Comparison of ENCODE assay signal across 4 cellular contexts in the genomic region with DNA sequence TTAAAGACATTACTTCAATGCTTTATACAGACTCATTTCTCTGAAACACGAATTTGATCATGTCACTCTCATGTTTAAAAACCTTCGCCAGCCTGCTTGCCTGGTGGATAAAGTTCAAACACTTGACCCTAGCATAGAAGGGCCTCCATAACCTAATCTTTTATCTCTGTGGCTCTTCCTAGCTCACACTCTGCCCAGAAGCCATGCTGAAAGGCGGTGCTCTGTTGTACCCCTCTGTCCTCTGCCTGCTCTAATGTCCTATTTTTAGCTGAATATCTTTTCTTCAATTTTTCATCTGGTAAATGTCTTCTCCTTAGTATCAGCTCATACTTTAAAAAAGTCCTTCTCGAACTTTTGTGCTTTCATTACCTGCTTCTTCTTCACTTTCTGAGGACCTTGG.
"Had no signal": no experiment of that assay in that cellular context is flagged by ENCODE, and none has a peak within 500 bp of the region (broad histone marks: within the 10 kb centered on the region; RNA-seq: fewer than 3 reads in every experiment).

No MANE protein-coding gene starts in this region.

- H3K27ac ChIP-seq: HL-60 had no signal

- ATAC-seq: HepG2, K562 had no signal

- DNase-seq: KBM-7 had no signal

- H3K4me3 ChIP-seq: K562 had no signal
